Comparison of ENCODE assay signal across 8 cellular contexts in the genomic region with DNA sequence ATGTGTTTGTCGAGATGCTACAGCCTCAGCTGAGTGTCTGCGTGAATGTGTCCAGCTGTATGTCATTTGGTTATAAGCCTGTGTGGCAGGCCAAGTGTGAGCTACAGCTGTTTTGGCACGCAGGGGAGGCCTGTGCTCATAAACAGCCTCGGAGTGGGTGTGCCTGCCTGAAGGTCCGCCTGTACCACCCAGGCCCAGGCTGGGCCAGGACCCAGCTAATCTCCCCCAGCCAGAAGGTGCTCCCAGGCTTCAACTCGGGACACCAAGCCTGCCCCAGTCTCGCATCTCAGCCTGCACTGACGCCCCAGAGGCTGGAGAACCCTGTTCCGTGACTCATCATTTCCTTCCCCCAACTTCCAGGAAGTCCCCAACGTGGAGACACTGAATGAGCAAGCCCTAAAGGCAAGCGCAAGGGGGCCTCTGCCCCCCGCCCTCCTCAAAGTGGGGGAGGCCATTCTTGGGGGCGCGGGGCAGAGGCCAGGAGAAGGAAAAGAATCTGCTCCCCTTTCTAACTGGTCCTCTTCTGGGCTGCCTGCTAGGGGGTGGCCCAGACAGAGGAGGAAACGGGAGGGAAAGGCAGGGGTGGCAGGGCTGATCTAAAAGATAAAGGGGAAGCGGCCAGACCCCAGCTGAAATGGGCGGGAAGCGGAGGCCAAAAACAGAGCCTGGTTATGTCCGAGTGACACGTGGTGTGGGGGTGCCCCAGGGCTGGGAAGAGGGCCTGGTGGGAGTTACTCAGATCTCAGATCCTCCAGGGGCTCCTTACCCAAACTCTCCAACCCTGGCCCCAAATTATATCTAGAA. TPM values are rescaled to one million over a fixed set of nuclear protein-coding genes. Genes with fewer than 3 reads are reported as not detected.
A peak's percentile ranks its signal among the peaks of the same experiment; 100 is the strongest.
DNase-seq lines count a peak whose midpoint lies in the region; ATAC-seq and TF ChIP-seq lines count a peak whose summit lies in the region.

No MANE protein-coding gene starts in this region.

- peak overlapping the region; percentile 66 for H3K4me2 ChIP-seq in SU-DHL-6 (ENCODE audit: low read depth, low read length, poor library complexity, severe bottlenecking)

- peak overlapping the region; percentile 95 for H3K9ac ChIP-seq in SU-DHL-6 (ENCODE audit: low read length)

- peaks cover 61% of the 10 kb centered on the region for H3K79me2 ChIP-seq in SU-DHL-6 (ENCODE audit: insufficient read depth, low read length)

- H3K36me3 ChIP-seq in SU-DHL-6 (ENCODE audit: low read length) (peaks cover 10% of the 10 kb centered on the region; the same call in 1 of the 2 replicates), vagina (peaks cover 0 to 24% of the 10 kb centered on the region in 2 donors)

- DNase-seq in left cardiac atrium (peak; percentile 79), renal cortical epithelial cell (ENCODE audit: low read depth) (peak; percentile 74), vagina (ENCODE audit: extremely low spot score in 2 of 2) (peak in 1 of 2 donors; percentile 96)

- peak overlapping the region; percentile 97 for H3K4me3 Mint-ChIP-seq in activated naive CD8-positive, alpha-beta T cell

- peak overlapping the region; percentile 97 for H3K27ac Mint-ChIP-seq in activated naive CD8-positive, alpha-beta T cell

- no peaks in the 10 kb centered on the region; the same call in 1 of the 2 replicates for H4K20me1 ChIP-seq in SU-DHL-6 (ENCODE audit: low read depth, low read length)

- no peak for TF ChIP-seq CTCF in SU-DHL-6 (IDR thresholded peaks at IDR 0.05; ENCODE audit: insufficient read depth, low read length, poor library complexity, severe bottlenecking)
- TF ChIP-seq CTCF in vagina (IDR thresholded peaks at IDR 0.05), result no peak

- ATAC-seq in GM18502 (IDR thresholded peaks at IDR 0.05; ENCODE audit: poor library complexity, unreplicated experiment), result peak; percentile 40
- ATAC-seq in left cardiac atrium, result peak; percentile 31 to 44
- no peak for ATAC-seq in GM21619 (IDR thresholded peaks at IDR 0.05; ENCODE audit: unreplicated experiment)

- intact Hi-C loops in left cardiac atrium (cut with DNase I) (no loop called here), vagina (cut with DNase I) (no loop called here)

- H3K27ac ChIP-seq in SU-DHL-6 (ENCODE audit: low read depth, low read length) (peak overlapping the region; percentile 94), vagina (peak overlapping the region; percentile 93)

- H3K27me3 Mint-ChIP-seq in activated naive CD8-positive, alpha-beta T cell, result no peaks in the 10 kb centered on the region

- no peak for TF ChIP-seq POLR2A in vagina (IDR thresholded peaks at IDR 0.05)

- no peak for TF ChIP-seq EP300 in Ishikawa (IDR thresholded peaks at IDR 0.05; ENCODE audit: borderline replicate concordance)

- TF ChIP-seq RAD21 in Ishikawa (IDR thresholded peaks at IDR 0.05; ENCODE audit: low read depth), result no peak

- H3K4me3 ChIP-seq in SU-DHL-6 (ENCODE audit: insufficient read depth, low read length, poor library complexity, severe bottlenecking) (peak overlapping the region; percentile 97), vagina (peak overlapping the region; percentile 86 to 97)

- H3K4me1 Mint-ChIP-seq in activated naive CD8-positive, alpha-beta T cell (ENCODE audit: low read depth), result peaks cover 36% of the 10 kb centered on the region

- peaks cover 52% of the 10 kb centered on the region for H3K4me1 ChIP-seq in vagina

- peaks cover 20% of the 10 kb centered on the region for H3K36me3 Mint-ChIP-seq in activated naive CD8-positive, alpha-beta T cell

- no peaks in the 10 kb centered on the region for H3K27me3 ChIP-seq in SU-DHL-6 (ENCODE audit: low read length)
- no peaks in the 10 kb centered on the region for H3K27me3 ChIP-seq in vagina

- H3K9me2 ChIP-seq in SU-DHL-6 (replicated peaks; ENCODE audit: insufficient read depth, low read length), result no peaks in the 10 kb centered on the region

- H2AFZ ChIP-seq in SU-DHL-6 (ENCODE audit: low read depth, low read length, severe bottlenecking), result no peak overlapping the region

- H3F3A ChIP-seq in SU-DHL-6 (ENCODE audit: insufficient read depth), result peaks cover 24% of the 10 kb centered on the region

- no peaks in the 10 kb centered on the region for H3K9me3 ChIP-seq in SU-DHL-6 (ENCODE audit: insufficient read depth, low read length)
- no peaks in the 10 kb centered on the region for H3K9me3 ChIP-seq in vagina

- H3K9me3 Mint-ChIP-seq in activated naive CD8-positive, alpha-beta T cell (ENCODE audit: low read depth), result no peaks in the 10 kb centered on the region

TF ChIP-seq in Ishikawa, 13 proteins besides CTCF, POLR2A, EP300 and RAD21:
- TF ChIP-seq, protein P1, sequence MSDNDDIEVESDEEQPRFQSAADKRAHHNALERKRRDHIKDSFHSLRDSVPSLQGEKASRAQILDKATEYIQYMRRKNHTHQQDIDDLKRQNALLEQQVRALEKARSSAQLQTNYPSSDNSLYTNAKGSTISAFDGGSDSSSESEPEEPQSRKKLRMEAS (IDR thresholded peaks at IDR 0.05), result peak; percentile 62; the same call in 1 of the 2 replicates
- TF ChIP-seq FOXM1 (IDR thresholded peaks at IDR 0.05; ENCODE audit: borderline replicate concordance, low read depth) (no peak), REST (IDR thresholded peaks at IDR 0.05; ENCODE audit: low read depth) (no peak), YY1 (IDR thresholded peaks at IDR 0.05; ENCODE audit: low read depth) (no peak), CREB1 (IDR thresholded peaks at IDR 0.05; ENCODE audit: low read depth) (no peak), TAF1 (IDR thresholded peaks at IDR 0.05; ENCODE audit: low read depth) (no peak)

RNA-seq across cellular contexts. Expression of gene SLC1A5, which starts 2.0 kb away (rescaled TPM):
- total RNA-seq in left cardiac atrium (10 to 100 TPM; 34.3 to 40.8 TPM), renal cortical epithelial cell (75.0 and 92.7 TPM in 2 replicates), vagina (147 TPM)

RNA-seq across cellular contexts. Expression of gene STRN4, which starts 40.2 kb away (rescaled TPM):
- total RNA-seq in left cardiac atrium (10 to 100 TPM; 37.2 to 61.9 TPM), renal cortical epithelial cell (47.4 and 91.6 TPM in 2 replicates), vagina (85.0 TPM)

RNA-seq across cellular contexts. Expression of gene FKRP, which starts 40.6 kb away (rescaled TPM):
- total RNA-seq in left cardiac atrium, result 10 to 100 TPM; 12.4 to 17.3 TPM
- total RNA-seq in renal cortical epithelial cell, result 19.4 and 22.4 TPM in 2 replicates
- 14.7 TPM for total RNA-seq in vagina
